ENCODE assay signal across 11 cellular contexts in genomic region chr4:112312610-112313239, GRCh38. TPM values are rescaled to one million over a fixed set of nuclear protein-coding genes. Genes with fewer than 3 reads are reported as not detected.
DNase-seq lines count a peak whose midpoint lies in the region; ATAC-seq, FAIRE-seq and TF ChIP-seq lines count a peak whose summit lies in the region.
"Had no signal": no experiment of that assay in that cellular context is flagged by ENCODE, and none has a peak within 500 bp of the region (broad histone marks: within the 10 kb centered on the region; RNA-seq: fewer than 3 reads in every experiment).

No MANE protein-coding gene starts in this region.

- H3K18ac ChIP-seq in H1 (ENCODE audit: extremely low read depth, low read length) = no peak overlapping the region

- H3K27ac ChIP-seq in H1 (ENCODE audit: low read depth, low read length) (no peak overlapping the region), body of pancreas (no peak overlapping the region)

- H2BK12ac ChIP-seq in H1 (ENCODE audit: low read depth, low read length) = no peak overlapping the region

- no peaks in the 10 kb centered on the region for H4K20me1 ChIP-seq in H1 (replicated peaks in 1 of 2; ENCODE audit: control insufficient read depth in 1 of 2, insufficient read depth in 2 of 2, low read length in 2 of 2)

- no peak overlapping the region for H3K23ac ChIP-seq in H1 (ENCODE audit: insufficient read length)

- no peak overlapping the region for H3K56ac ChIP-seq in H1 (replicated peaks; ENCODE audit: insufficient read length, low read depth, low read length)

- no peak overlapping the region for H2AK5ac ChIP-seq in H1 (ENCODE audit: low read depth, low read length)

- no peak for TF ChIP-seq CTCF in H1 (IDR thresholded peaks at IDR 0.05; ENCODE audit: control extremely low read depth in 1 of 3, insufficient read depth in 1 of 3, low read depth in 1 of 3, low read length in 3 of 3)
- TF ChIP-seq CTCF in body of pancreas (IDR thresholded peaks at IDR 0.05) = no peak

- no peak overlapping the region for H2BK120ac ChIP-seq in H1 (replicated peaks; ENCODE audit: low read depth, low read length)

- no peaks in the 10 kb centered on the region for H3K23me2 ChIP-seq in H1 (ENCODE audit: low read depth, low read length)

- peak; percentile 98 for ATAC-seq in GM21447 (IDR thresholded peaks at IDR 0.05; ENCODE audit: unreplicated experiment)
- ATAC-seq in HG03378 (IDR thresholded peaks at IDR 0.05; ENCODE audit: unreplicated experiment) = peak; percentile 97
- no peak for ATAC-seq in body of pancreas

- H2BK15ac ChIP-seq in H1 (ENCODE audit: low read length) = no peak overlapping the region

- no peak overlapping the region for H3K4me2 ChIP-seq in H1 (ENCODE audit: insufficient read depth in 1 of 2, low read depth in 2 of 2, low read length in 2 of 2)

- no peak overlapping the region for H2BK5ac ChIP-seq in H1 (ENCODE audit: low read depth, low read length)

- intact Hi-C loops in body of pancreas (cut with DNase I) = no loop called here

- H2AFZ ChIP-seq in H1 (ENCODE audit: low read length) = no peak overlapping the region; the same call in 1 of the 2 replicates

- H3K27me3 ChIP-seq in H1 (replicated peaks in 1 of 4; ENCODE audit: control insufficient read depth in 3 of 4, extremely low read depth in 1 of 4, insufficient read depth in 3 of 4, low read length in 3 of 4) = no peaks in the 10 kb centered on the region
- no peaks in the 10 kb centered on the region for H3K27me3 ChIP-seq in body of pancreas

- H3K4me1 ChIP-seq in H1 (replicated peaks in 1 of 4; ENCODE audit: control insufficient read depth in 3 of 4, insufficient read depth in 4 of 4, low read length in 3 of 4) = peaks cover 0 to 9% (median 2%) of the 10 kb centered on the region in 4 experiments; a peak in 4 of 7 replicates
- H3K4me1 ChIP-seq in body of pancreas = no peaks in the 10 kb centered on the region

- H3K4me3 ChIP-seq in H1 (ENCODE audit: extremely low read depth in 1 of 4, insufficient read depth in 2 of 4, low read depth in 3 of 4, low read length in 4 of 4) (no peak overlapping the region), body of pancreas (no peak overlapping the region)

- no peak overlapping the region for H3K4ac ChIP-seq in H1 (replicated peaks; ENCODE audit: insufficient read length, low read depth, low read length)

- CTCF ChIA-PET in H1 (lab: Charles Lee; ENCODE audit: partially characterized antibody) = interaction anchor here (0.6 to 3.1 kb wide), 6 partner anchors 8 to 108 kb away, joined by 4 to 19 read pairs (median 5); partner anchors contain the start of gene AP1AR

- H3K36me3 ChIP-seq in H1 (ENCODE audit: control insufficient read depth in 2 of 4, insufficient read depth in 4 of 4, low read length in 3 of 4) = no peaks in the 10 kb centered on the region
- no peaks in the 10 kb centered on the region for H3K36me3 ChIP-seq in body of pancreas (replicated peaks in 1 of 2; ENCODE audit: insufficient read depth in 1 of 2, low read depth in 2 of 2)

- TF ChIP-seq EP300 in H1 (IDR thresholded peaks at IDR 0.05; ENCODE audit: borderline replicate concordance in 1 of 2, low read depth in 2 of 2, low read length in 2 of 2) = no peak

- no peaks in the 10 kb centered on the region for H3K79me2 ChIP-seq in H1 (ENCODE audit: control insufficient read depth in 1 of 2, insufficient read depth in 2 of 2, low read length in 2 of 2)

- TF ChIP-seq POLR2A in H1 (IDR thresholded peaks at IDR 0.05; ENCODE audit: control extremely low read depth in 1 of 2, low read depth in 2 of 2, low read length in 2 of 2) (no peak), body of pancreas (IDR thresholded peaks at IDR 0.05) (no peak)

- H3K14ac ChIP-seq in H1 (ENCODE audit: insufficient read length) = no peak overlapping the region

- H3K9me3 ChIP-seq in H1 (ENCODE audit: insufficient read depth in 2 of 2, low read depth in 1 of 2, low read length in 1 of 2) = no peaks in the 10 kb centered on the region
- H3K9me3 ChIP-seq in body of pancreas = no peaks in the 10 kb centered on the region

- WGBS in H1 (ENCODE audit: extremely low coverage in 1 of 2, insufficient coverage in 1 of 2, insufficient read length in 1 of 2, insufficient replicate concordance in 2 of 2, low coverage in 1 of 2, low lambda C conversion rate in 2 of 2, missing lambda C conversion rate in 1 of 2), 2 experiments = 85% methylated on average over 5 of the region's 5 CpGs; no CpG with 5 or more reads in 1 of the 2 experiments
- 81 to 87% methylated on average over 5 of the region's 5 CpGs for WGBS in body of pancreas, 2 donors

- H2BK20ac ChIP-seq in H1 (ENCODE audit: low read length) = no peak overlapping the region

- peak; percentile 49 for DNase-seq in GM18507 (ENCODE audit: extremely low spot score, insufficient read length, low read depth)
- no peak for DNase-seq in H1 (ENCODE audit: low read depth in 1 of 2, low spot score in 2 of 2)
- no peak for DNase-seq in retina
- no peak for DNase-seq in COLO829 (ENCODE audit: low spot score)
- no peak for DNase-seq in NCI-H2107 treated with DMSO at 0.1 percent for 48 hours (lab: John Stamatoyannopoulos, UW; ENCODE audit: unreplicated experiment)
- DNase-seq in body of pancreas = no peak
- DNase-seq: NCI-H1930 had no signal

- no peak overlapping the region for H4K91ac ChIP-seq in H1 (replicated peaks; ENCODE audit: insufficient read length, low read length)

- H4K8ac ChIP-seq in H1 (ENCODE audit: extremely low read depth, insufficient read depth, low read length) = no peak overlapping the region

- POLR2A ChIA-PET in H1 (lab: Charles Lee; ENCODE audit: partially characterized antibody) = no interaction called here

- no peaks in the 10 kb centered on the region for H3K79me1 ChIP-seq in H1 (ENCODE audit: low read depth, low read length)

- TF ChIP-seq RAD21 in H1 (IDR thresholded peaks at IDR 0.05 in 1 of 2, conservative IDR thresholded peaks at IDR 0.05 in 1 of 2; ENCODE audit: low read depth in 2 of 2, low read length in 2 of 2) = no peak

- H3K9ac ChIP-seq in H1 (replicated peaks in 1 of 4; ENCODE audit: extremely low read depth in 1 of 4, low read depth in 3 of 4, low read length in 3 of 4) = no peak overlapping the region

- FAIRE-seq in GM18507 (lab: Jason Lieb, UNC) (peak; percentile 98), H1 (lab: Jason Lieb, UNC) (peak; percentile 75)
- FAIRE-seq: endometrium, G401.6 had no signal

- H4K5ac ChIP-seq in H1 (ENCODE audit: insufficient read length, low read depth, low read length) = no peak overlapping the region

TF ChIP-seq in H1, 55 proteins besides CTCF, POLR2A, EP300 and RAD21:
- TF ChIP-seq E2F6 (IDR thresholded peaks at IDR 0.05) (no peak), SP4 (IDR thresholded peaks at IDR 0.05; ENCODE audit: low read length) (no peak), SP2 (IDR thresholded peaks at IDR 0.05; ENCODE audit: low read length) (no peak), SIX5 (IDR thresholded peaks at IDR 0.05; ENCODE audit: low read depth, low read length) (no peak), JUND (IDR thresholded peaks at IDR 0.05; ENCODE audit: low read length) (no peak), SRF (IDR thresholded peaks at IDR 0.05; ENCODE audit: low read depth, low read length) (no peak), SIRT6 (IDR thresholded peaks at IDR 0.05; ENCODE audit: low read length) (no peak), FOSL1 (IDR thresholded peaks at IDR 0.05; ENCODE audit: insufficient read depth, low read depth, low read length) (no peak), TCF12 (IDR thresholded peaks at IDR 0.05; ENCODE audit: low read depth, low read length) (no peak), HDAC6 (IDR thresholded peaks at IDR 0.05; ENCODE audit: low read depth, low read length) (no peak), RBBP5 (IDR thresholded peaks at IDR 0.05; ENCODE audit: borderline replicate concordance, low read depth, low read length) (no peak), TAF7 (optimal IDR thresholded peaks at IDR 0.05; ENCODE audit: borderline replicate concordance, low read depth, low read length) (no peak), SP1 (IDR thresholded peaks at IDR 0.05; ENCODE audit: low read depth, low read length) (no peak), SIN3A (conservative IDR thresholded peaks at IDR 0.05 in 1 of 2, IDR thresholded peaks at IDR 0.05 in 1 of 2; ENCODE audit: low read depth in 1 of 2, low read length in 2 of 2) (no peak)
TF ChIP-seq in H1: peak in this region for 0.

RNA-seq across cellular contexts. Expression of gene ALPK1, which starts 15.6 kb away (rescaled TPM):
- 0.43 and 0.44 TPM in 2 replicates for total RNA-seq in H1 (2021; fragmentation: NEBNext Ultra II Directional; extraction: Animal tissue kit (Norgen Biotek cat#: 25700))
- 0.03 and 0.08 TPM in 2 replicates for polyA plus RNA-seq in H1 (2011; rRNA removed)
- polyA plus RNA-seq in H1 (2011; cell fraction: cytosol; rRNA removed) = 0.12 TPM
- 0.23 TPM for polyA plus RNA-seq in H1 (2011; cell fraction: nucleus; rRNA removed)
- polyA plus RNA-seq in H1 (2012, experiment 1 of 2) = 0.06 to 0.33 TPM (median 0.24 TPM) in 4 replicates
- polyA plus RNA-seq in H1 (2012, experiment 2 of 2) = not detected
- polyA plus RNA-seq in H1 (2013, experiment 1 of 2) = 0.14 TPM
- 0.13 TPM for polyA plus RNA-seq in H1 (2013, experiment 2 of 2)
- 0.57 and 0.61 TPM in 2 replicates for polyA minus RNA-seq in H1 (2011; rRNA and poly(A)+ RNA removed)
- 0.59 TPM for polyA minus RNA-seq in H1 (2011; cell fraction: cytosol; rRNA and poly(A)+ RNA removed)
- 3.3 TPM for polyA minus RNA-seq in H1 (2011; cell fraction: nucleus; rRNA and poly(A)+ RNA removed)
- 10 to 100 TPM; 14.8 to 26.7 TPM for total RNA-seq in body of pancreas

RNA-seq across cellular contexts. Expression of gene TIFA, which starts 27.0 kb away (rescaled TPM):
- total RNA-seq in H1 (2021; fragmentation: NEBNext Ultra II Directional; extraction: Animal tissue kit (Norgen Biotek cat#: 25700)) = 2.7 and 2.9 TPM in 2 replicates
- polyA plus RNA-seq in H1 (2011; rRNA removed) = 0.42 and 0.77 TPM in 2 replicates
- polyA plus RNA-seq in H1 (2011; cell fraction: cytosol; rRNA removed) = 0.81 TPM
- 0.36 TPM for polyA plus RNA-seq in H1 (2011; cell fraction: nucleus; rRNA removed)
- polyA plus RNA-seq in H1 (2012, experiment 1 of 2) = 1.2 to 2.5 TPM (median 1.6 TPM) in 4 replicates
- polyA plus RNA-seq in H1 (2012, experiment 2 of 2) = 1.4 TPM
- polyA plus RNA-seq in H1 (2013, experiment 1 of 2) = 2.2 TPM
- 2.0 TPM for polyA plus RNA-seq in H1 (2013, experiment 2 of 2)
- 1.1 and 1.2 TPM in 2 replicates for polyA minus RNA-seq in H1 (2011; rRNA and poly(A)+ RNA removed)
- 0.66 TPM for polyA minus RNA-seq in H1 (2011; cell fraction: cytosol; rRNA and poly(A)+ RNA removed)
- 1.6 TPM for polyA minus RNA-seq in H1 (2011; cell fraction: nucleus; rRNA and poly(A)+ RNA removed)
- total RNA-seq in body of pancreas = 10 to 100 TPM in 1 of 2 donors, 1 to 10 TPM in 1; 5.9 to 13.0 TPM

Comparison
In these comparisons a context has a peak if more than half of its experiments do, and no peak if none do; other contexts are left out.
1. RNA of gene ALPK1, which starts 15.6 kb away (total RNA-seq): 14.8 to 26.7 TPM in body of pancreas; 0.43 to 0.44 TPM in H1; every median in the first group is over 10 times any median in the second.